17 cellular contexts compared by ENCODE assay signal in the genomic region with DNA sequence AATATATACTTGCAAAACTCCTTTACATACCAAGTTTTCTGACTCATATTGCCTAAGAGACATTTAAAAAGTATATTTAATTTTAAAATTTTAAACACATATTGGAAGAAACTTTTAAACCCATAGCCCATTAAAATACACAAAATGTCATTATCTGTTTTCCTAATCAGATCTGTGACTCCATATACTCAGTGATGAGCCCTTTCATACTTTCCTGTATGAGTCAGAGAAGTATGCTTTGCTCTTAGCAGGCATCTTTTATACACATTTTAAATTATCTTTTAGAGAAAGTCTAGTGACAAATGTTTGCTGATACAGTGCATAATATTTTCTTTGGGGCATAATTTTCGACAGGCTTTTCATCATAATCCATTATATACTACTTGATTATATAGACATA.
"Had no signal": no experiment of that assay in that cellular context is flagged by ENCODE, and none has a peak within 500 bp of the region (broad histone marks: within the 10 kb centered on the region; RNA-seq: fewer than 3 reads in every experiment).

No MANE protein-coding gene starts in this region.

- H3K4me3 ChIP-seq: dorsolateral prefrontal cortex, gastroesophageal sphincter, heart left ventricle, left ventricle myocardium inferior, tibial artery had no signal

- H3K27ac ChIP-seq: dorsolateral prefrontal cortex, gastroesophageal sphincter, heart left ventricle, left ventricle myocardium inferior, tibial artery, WERI-Rb-1 had no signal

- H3K9me3 Mint-ChIP-seq: activated T-helper 1 cell treated with anti-CD3 and anti-CD28 coated beads, Interleukin-12 subunit alpha, Interleukin-12 subunit beta, Interleukin-2, Interleukin-4 antibody, amounts not matched to agents 30 ng/mL and 10 ng/mL and 1 ng/mL, durations not matched to agents 14 hours and 24 hours and 36 hours had no signal

- H3K4me3 Mint-ChIP-seq: activated naive CD8-positive, alpha-beta T cell; activated T-helper 1 cell treated with anti-CD3 and anti-CD28 coated beads, Interleukin-12 subunit alpha, Interleukin-12 subunit beta, Interleukin-2, Interleukin-4 antibody, amounts not matched to agents 30 ng/mL and 10 ng/mL and 1 ng/mL, durations not matched to agents 14 hours and 24 hours and 36 hours had no signal

- H3K36me3 ChIP-seq: left ventricle myocardium inferior, tibial artery, WERI-Rb-1 had no signal

- H3K27me3 Mint-ChIP-seq: activated naive CD8-positive, alpha-beta T cell had no signal

- H3K27me3 ChIP-seq: gastroesophageal sphincter, tibial artery had no signal

- H3K27ac Mint-ChIP-seq: activated naive CD8-positive, alpha-beta T cell; activated T-helper 1 cell treated with anti-CD3 and anti-CD28 coated beads, Interleukin-12 subunit alpha, Interleukin-12 subunit beta, Interleukin-2, Interleukin-4 antibody, amounts not matched to agents 30 ng/mL and 10 ng/mL and 1 ng/mL, durations not matched to agents 14 hours and 24 hours and 36 hours had no signal

- DNase-seq: activated CD4-positive, alpha-beta T cell treated with anti-CD3 and anti-CD28 coated beads for 1 hour; activated CD4-positive, alpha-beta T cell treated with anti-CD3 and anti-CD28 coated beads, Interleukin-2, amount 50 U/mL, for 48 hours; activated gamma-delta T cell treated with Interleukin-2 at 50 U/mL for 16 hours; activated T-cell treated with anti-CD3 and anti-CD28 coated beads for 4 hours; amygdala; dorsolateral prefrontal cortex; heart left ventricle; left ventricle myocardium inferior; mammary epithelial cell; occipital lobe; stimulated activated CD4-positive, alpha-beta T cell treated with anti-CD3 and anti-CD28 coated beads, Interleukin-2, amount 100 ng/mL, for 24 hours; stimulated activated naive CD4-positive, alpha-beta T cell treated with Interleukin-2 at 50 U/mL for 16 hours; tibial artery; WERI-Rb-1 had no signal

- H3K9me3 ChIP-seq: gastroesophageal sphincter, heart left ventricle, left ventricle myocardium inferior, tibial artery had no signal

- ATAC-seq: gastroesophageal sphincter, heart left ventricle had no signal

- H3K4me1 ChIP-seq: gastroesophageal sphincter, heart left ventricle, left ventricle myocardium inferior, tibial artery had no signal
